ENCODE assay signal across 14 cellular contexts in genomic region chr17:50052822-50053653, GRCh38. TPM values are rescaled to one million over a fixed set of nuclear protein-coding genes. Genes with fewer than 3 reads are reported as not detected.
DNase-seq lines count a peak whose midpoint lies in the region; ATAC-seq, FAIRE-seq and TF ChIP-seq lines count a peak whose summit lies in the region.
"Had no signal": no experiment of that assay in that cellular context is flagged by ENCODE, and none has a peak within 500 bp of the region (broad histone marks: within the 10 kb centered on the region; RNA-seq: fewer than 3 reads in every experiment).

No MANE protein-coding gene starts in this region.

- no peaks in the 10 kb centered on the region for H4K20me1 ChIP-seq in endothelial cell of umbilical vein (replicated peaks; ENCODE audit: control insufficient read depth, extremely low read depth, insufficient read depth, low read length)

- H3K79me2 ChIP-seq in endothelial cell of umbilical vein (ENCODE audit: control insufficient read depth, insufficient read depth, low read length): peaks cover 3% of the 10 kb centered on the region

- POLR2A ChIA-PET in A549 (lab: Yijun Ruan, JAX): interaction anchor here (0.6 to 7.5 kb wide), 3 partner anchors 10 to 589 kb away, joined by 3 to 140 read pairs (median 4); no protein-coding TSS in a partner anchor
- POLR2A ChIA-PET in endothelial cell of umbilical vein (lab: Charles Lee): no interaction called here

- H2AFZ ChIP-seq in endothelial cell of umbilical vein (ENCODE audit: low read depth, low read length): peak overlapping the region; percentile 33

- H3K36me3 Mint-ChIP-seq in mesothelial cell of epicardium: no peaks in the 10 kb centered on the region
- H3K36me3 Mint-ChIP-seq: activated CD4-positive, alpha-beta memory T cell treated with anti-CD3 and anti-CD28 coated beads for 36 hours; naive B cell had no signal

- H3K4me2 ChIP-seq in A549 (peak overlapping the region; percentile 91), endothelial cell of umbilical vein (ENCODE audit: insufficient read depth, low read length) (peak overlapping the region; percentile 23)

- FAIRE-seq in A549 (lab: Jason Lieb, UNC) (no peak), endothelial cell of umbilical vein (lab: Jason Lieb, UNC) (peak; percentile 85)

- no peak for TF ChIP-seq POLR2A in A549 (IDR thresholded peaks at IDR 0.05; ENCODE audit: low read length)
- TF ChIP-seq POLR2A in endothelial cell of umbilical vein (IDR thresholded peaks at IDR 0.05; ENCODE audit: low read depth, low read length): peak; percentile 26

- ATAC-seq in A549: no peak
- ATAC-seq in GM19467 (IDR thresholded peaks at IDR 0.05; ENCODE audit: unreplicated experiment): no peak
- ATAC-seq: gastroesophageal sphincter had no signal

- DNase-seq in A549 (ENCODE audit: low read depth in 1 of 2, low spot score in 1 of 2) (peak in 1 of 2 experiments; percentile 45), NCI-H69 (lab: John Stamatoyannopoulos, UW) (peak; percentile 62), endothelial cell of umbilical vein (ENCODE audit: low read depth, low spot score) (peak; percentile 71), mesothelial cell of epicardium (ENCODE audit: low spot score in 2 of 2, unreplicated experiment in 2 of 2) (peak; percentile 70 to 82), H7 (no peak), HPDE6-E6E7 (ENCODE audit: extremely low spot score) (no peak), middle frontal gyrus (ENCODE audit: extremely low spot score, low spot score) (no peak)
- DNase-seq: activated CD4-positive, alpha-beta memory T cell treated with anti-CD3 and anti-CD28 coated beads for 36 hours; AML-193; anterior cingulate cortex; naive B cell; Peyer's patch had no signal

- 68% methylated on average over 7 of the region's 7 CpGs for WGBS in A549 (ENCODE audit: missing lambda C conversion rate)

- no peaks in the 10 kb centered on the region for H3K9me1 ChIP-seq in endothelial cell of umbilical vein (replicated peaks; ENCODE audit: control insufficient read depth, extremely low read depth, insufficient read depth, low read length)

- no peaks in the 10 kb centered on the region for H3K9me3 ChIP-seq in A549
- no peaks in the 10 kb centered on the region for H3K9me3 ChIP-seq in endothelial cell of umbilical vein (replicated peaks; ENCODE audit: control insufficient read depth, insufficient read depth, low read length)
- H3K9me3 ChIP-seq: gastroesophageal sphincter, Peyer's patch had no signal

- H3K4me3 Mint-ChIP-seq in mesothelial cell of epicardium: peak overlapping the region; percentile 22
- H3K4me3 Mint-ChIP-seq: activated CD4-positive, alpha-beta memory T cell treated with anti-CD3 and anti-CD28 coated beads for 36 hours had no signal

- H3K9me3 Mint-ChIP-seq in mesothelial cell of epicardium: no peaks in the 10 kb centered on the region
- H3K9me3 Mint-ChIP-seq: activated CD4-positive, alpha-beta memory T cell treated with anti-CD3 and anti-CD28 coated beads for 36 hours; naive B cell had no signal

- no peak overlapping the region for H3K4me3 ChIP-seq in A549
- H3K4me3 ChIP-seq in endothelial cell of umbilical vein (replicated peaks in 1 of 3; ENCODE audit: insufficient read depth in 1 of 3, low read depth in 1 of 3, low read length in 3 of 3): no peak overlapping the region
- no peak overlapping the region for H3K4me3 ChIP-seq in H7 (ENCODE audit: insufficient read depth, low read depth, low read length)
- H3K4me3 ChIP-seq: gastroesophageal sphincter, Peyer's patch had no signal

- no TSS peak for BruUV-seq in endothelial cell of umbilical vein (replicated peaks; lab: Mats Ljungman, UMichigan)

- H3K36me3 ChIP-seq in endothelial cell of umbilical vein (ENCODE audit: control insufficient read depth in 2 of 2, extremely low read depth in 1 of 2, insufficient read depth in 2 of 2, low read length in 2 of 2) (no peaks in the 10 kb centered on the region), H7 (replicated peaks; ENCODE audit: control insufficient read depth, insufficient read depth, low read length) (no peaks in the 10 kb centered on the region)
- H3K36me3 ChIP-seq: gastroesophageal sphincter, Peyer's patch had no signal

- no peak for TF ChIP-seq CTCF in A549 (IDR thresholded peaks at IDR 0.05)
- no peak for TF ChIP-seq CTCF in endothelial cell of umbilical vein (IDR thresholded peaks at IDR 0.05; ENCODE audit: extremely low read depth in 1 of 2, insufficient read depth in 1 of 2, low read depth in 1 of 2, low read length in 2 of 2)
- TF ChIP-seq CTCF in mesothelial cell of epicardium (IDR thresholded peaks at IDR 0.05; ENCODE audit: unreplicated experiment): no peak

- H3K27me3 ChIP-seq in endothelial cell of umbilical vein (ENCODE audit: control insufficient read depth in 2 of 2, insufficient read depth in 2 of 2, low read length in 2 of 2): no peaks in the 10 kb centered on the region
- H3K27me3 ChIP-seq in H7 (ENCODE audit: control insufficient read depth, insufficient read depth, low read length): peaks cover 5% of the 10 kb centered on the region; the same call in 1 of the 2 replicates
- H3K27me3 ChIP-seq: gastroesophageal sphincter, Peyer's patch had no signal

- no peak overlapping the region for H3K9ac ChIP-seq in endothelial cell of umbilical vein (replicated peaks; ENCODE audit: extremely low read depth, insufficient read depth, low read length)

- intact Hi-C loops in endothelial cell of umbilical vein (cut with micrococcal nuclease): no loop called here

- H3K27ac ChIP-seq in A549 (peak overlapping the region; percentile 92 to 97), endothelial cell of umbilical vein (ENCODE audit: insufficient read depth, low read depth, low read length) (peak overlapping the region; percentile 38)

- H3K4me1 ChIP-seq in A549 (peaks cover 72% of the 10 kb centered on the region), endothelial cell of umbilical vein (ENCODE audit: control insufficient read depth, extremely low read depth, insufficient read depth, low read length) (peaks cover 53% of the 10 kb centered on the region)

- dilution Hi-C loops in endothelial cell of umbilical vein (cut with MboI; ENCODE audit: extremely low pct_ligation_motif_present, low sequenced_read_pairs): no loop called here

- CTCF ChIA-PET in A549 (lab: Yijun Ruan, JAX): interaction anchor here (0.6 to 22.1 kb wide), 12 partner anchors 7 to 86 kb away, joined by 3 to 473 read pairs (median 10); partner anchors contain the start of gene PDK2
- CTCF ChIA-PET in endothelial cell of umbilical vein (lab: Charles Lee): interaction anchor here (1.0 to 8.2 kb wide), 7 partner anchors 10 to 40 kb away, joined by 3 to 146 read pairs (median 4); partner anchors contain the start of gene PDK2

- TF ChIP-seq RAD21 in A549 (conservative IDR thresholded peaks at IDR 0.05 in 1 of 2, IDR thresholded peaks at IDR 0.05 in 1 of 2): no peak

- TF ChIP-seq EP300 in A549 (IDR thresholded peaks at IDR 0.05): no peak

- H3K4me1 Mint-ChIP-seq in mesothelial cell of epicardium: peaks cover 74% of the 10 kb centered on the region

- peak overlapping the region; percentile 97 for H3K27ac Mint-ChIP-seq in mesothelial cell of epicardium
- H3K27ac Mint-ChIP-seq: naive B cell had no signal

- peaks cover 2% of the 10 kb centered on the region for H3K27me3 Mint-ChIP-seq in mesothelial cell of epicardium (ENCODE audit: low read depth)

RNA-seq across cellular contexts. Expression of gene ITGA3, which starts 2.9 kb away (rescaled TPM):
- 141 and 181 TPM in 2 replicates for polyA plus RNA-seq in A549 (2011; rRNA removed)
- polyA plus RNA-seq in A549 (2012; cell fraction: cytosol; rRNA removed): 182 and 240 TPM in 2 replicates
- 975 and 1,352 TPM in 2 replicates for polyA plus RNA-seq in A549 (2012; cell fraction: nucleus; rRNA removed)
- polyA plus RNA-seq in A549 (2017; fragmentation: RNase III; extraction: RNeasy Plus Mini Kit Qiagen cat#74134 plus additional on column Dnase treatment): 248 to 268 TPM (median 256 TPM) in 3 replicates
- 337 and 368 TPM in 2 replicates for polyA minus RNA-seq in A549 (2011; rRNA and poly(A)+ RNA removed)
- total RNA-seq in endothelial cell of umbilical vein: 93.8 and 112 TPM in 2 replicates
- 92.7 and 129 TPM in 2 replicates for polyA plus RNA-seq in endothelial cell of umbilical vein
- polyA plus RNA-seq in endothelial cell of umbilical vein (2011; cell fraction: cytosol; rRNA removed): 83.9 and 91.8 TPM in 2 replicates
- 131 and 165 TPM in 2 replicates for polyA plus RNA-seq in endothelial cell of umbilical vein (2011; cell fraction: nucleus; rRNA removed)
- polyA plus RNA-seq in endothelial cell of umbilical vein (2012): 77.6 and 100.0 TPM in 2 replicates
- polyA minus RNA-seq in endothelial cell of umbilical vein: 107 and 162 TPM in 2 replicates
- 66.8 TPM for polyA minus RNA-seq in endothelial cell of umbilical vein (2011; cell fraction: cytosol; rRNA and poly(A)+ RNA removed)
- polyA minus RNA-seq in endothelial cell of umbilical vein (2011; cell fraction: nucleus; rRNA and poly(A)+ RNA removed): 70.1 and 85.5 TPM in 2 replicates
- 133 to 149 TPM (median 143 TPM) in 3 replicates for total RNA-seq in mesothelial cell of epicardium
- total RNA-seq in H7 (2014; rRNA removed; shearing (Covaris generic)): 20.0 and 24.0 TPM in 2 replicates

RNA-seq across cellular contexts. Expression of gene PDK2, which starts 42.1 kb away (rescaled TPM):
- 28.5 and 34.4 TPM in 2 replicates for polyA plus RNA-seq in A549 (2011; rRNA removed)
- polyA plus RNA-seq in A549 (2012; cell fraction: cytosol; rRNA removed): 59.2 and 79.0 TPM in 2 replicates
- polyA plus RNA-seq in A549 (2012; cell fraction: nucleus; rRNA removed): 67.5 and 95.4 TPM in 2 replicates
- polyA plus RNA-seq in A549 (2017; fragmentation: RNase III; extraction: RNeasy Plus Mini Kit Qiagen cat#74134 plus additional on column Dnase treatment): 14.1 to 19.8 TPM (median 15.2 TPM) in 3 replicates
- 65.2 and 71.3 TPM in 2 replicates for polyA minus RNA-seq in A549 (2011; rRNA and poly(A)+ RNA removed)
- 17.4 and 21.3 TPM in 2 replicates for total RNA-seq in endothelial cell of umbilical vein
- polyA plus RNA-seq in endothelial cell of umbilical vein: 114 and 142 TPM in 2 replicates
- polyA plus RNA-seq in endothelial cell of umbilical vein (2011; cell fraction: cytosol; rRNA removed): 55.0 and 58.8 TPM in 2 replicates
- 35.9 and 46.0 TPM in 2 replicates for polyA plus RNA-seq in endothelial cell of umbilical vein (2011; cell fraction: nucleus; rRNA removed)
- polyA plus RNA-seq in endothelial cell of umbilical vein (2012): 18.9 and 24.0 TPM in 2 replicates
- 45.9 and 79.9 TPM in 2 replicates for polyA minus RNA-seq in endothelial cell of umbilical vein
- polyA minus RNA-seq in endothelial cell of umbilical vein (2011; cell fraction: cytosol; rRNA and poly(A)+ RNA removed): 43.0 TPM
- polyA minus RNA-seq in endothelial cell of umbilical vein (2011; cell fraction: nucleus; rRNA and poly(A)+ RNA removed): 26.8 and 33.9 TPM in 2 replicates
- total RNA-seq in mesothelial cell of epicardium: 44.6 to 46.0 TPM (median 45.4 TPM) in 3 replicates
- total RNA-seq in H7 (2014; rRNA removed; shearing (Covaris generic)): 13.5 and 14.2 TPM in 2 replicates

RNA-seq across cellular contexts. Expression of gene DLX3, which starts 58.0 kb away (rescaled TPM):
- polyA plus RNA-seq in A549 (2011; rRNA removed) (0.04 TPM in 1 of 2 replicates, not detected in the other), A549 (2017; fragmentation: RNase III; extraction: RNeasy Plus Mini Kit Qiagen cat#74134 plus additional on column Dnase treatment) (0.04 to 0.24 TPM (median 0.17 TPM) in 3 replicates), endothelial cell of umbilical vein (not detected in 2 replicates)
- polyA plus RNA-seq in A549 (2012; cell fraction: cytosol; rRNA removed): 0.08 and 0.12 TPM in 2 replicates
- 0.04 and 0.13 TPM in 2 replicates for polyA plus RNA-seq in A549 (2012; cell fraction: nucleus; rRNA removed)
- polyA minus RNA-seq in A549 (2011; rRNA and poly(A)+ RNA removed): not detected in 2 replicates
- total RNA-seq in endothelial cell of umbilical vein (not detected in 2 replicates), mesothelial cell of epicardium (5.2 to 7.7 TPM (median 6.6 TPM) in 3 replicates)
- polyA plus RNA-seq in endothelial cell of umbilical vein (2011; cell fraction: cytosol; rRNA removed): not detected in 2 replicates
- not detected in 2 replicates for polyA plus RNA-seq in endothelial cell of umbilical vein (2011; cell fraction: nucleus; rRNA removed)
- not detected in 2 replicates for polyA plus RNA-seq in endothelial cell of umbilical vein (2012)
- not detected in 2 replicates for polyA minus RNA-seq in endothelial cell of umbilical vein
- polyA minus RNA-seq in endothelial cell of umbilical vein (2011; cell fraction: cytosol; rRNA and poly(A)+ RNA removed): 0.61 TPM
- not detected in 2 replicates for polyA minus RNA-seq in endothelial cell of umbilical vein (2011; cell fraction: nucleus; rRNA and poly(A)+ RNA removed)
- not detected in 2 replicates for total RNA-seq in H7 (2014; rRNA removed; shearing (Covaris generic))
- total RNA-seq: activated CD4-positive, alpha-beta memory T cell treated with anti-CD3 and anti-CD28 coated beads for 36 hours; gastroesophageal sphincter; Peyer's patch had no signal

Comparison
In these comparisons a context has a peak if more than half of its experiments do, and no peak if none do; other contexts are left out.
1. DNase-seq: peak in NCI-H69 (single experiment), endothelial cell of umbilical vein (single experiment) and mesothelial cell of epicardium (2 of 2); none in H7 (single experiment), HPDE6-E6E7 (single experiment) and middle frontal gyrus (single experiment).